In the genomic region with DNA sequence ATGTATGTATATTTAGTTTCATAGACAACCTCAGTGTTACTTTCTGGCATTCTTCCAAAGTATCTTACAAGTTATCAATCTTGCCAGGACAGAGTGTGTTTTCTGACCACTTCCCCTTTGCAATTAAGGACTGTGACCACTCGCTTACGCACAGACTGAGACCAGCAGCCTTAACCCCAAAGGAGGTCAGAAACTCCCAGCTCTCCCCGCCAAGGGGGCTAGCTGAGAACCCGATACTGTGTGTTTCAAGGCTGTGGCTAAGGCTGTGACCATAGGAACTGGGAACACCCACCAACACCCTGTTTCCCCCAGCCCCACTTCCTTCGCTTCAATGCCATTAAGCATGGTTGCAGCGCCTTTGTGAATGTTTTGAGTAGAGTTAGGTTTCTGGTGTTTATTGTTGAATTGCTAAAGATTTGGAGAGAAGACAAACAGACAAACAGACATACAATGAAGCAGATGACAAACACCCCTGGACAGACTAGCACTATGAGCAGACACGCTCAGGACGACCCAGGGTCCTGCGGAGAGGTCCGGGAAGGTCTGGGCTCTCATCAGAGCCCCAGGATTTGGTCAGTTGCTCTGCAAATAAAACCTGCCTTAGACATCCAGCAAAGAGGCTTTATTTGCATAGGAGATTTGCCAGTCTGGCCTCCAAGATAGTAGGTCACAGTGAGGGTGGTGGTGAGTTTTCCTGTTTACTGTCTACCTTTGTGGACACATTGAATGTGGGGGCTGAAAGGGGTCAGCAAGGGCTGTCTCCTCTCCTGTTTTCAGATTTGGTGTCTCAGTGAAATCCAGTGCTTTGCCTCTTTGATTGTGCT, we compare ENCODE assay signal across 10 cellular contexts. TPM values are rescaled to one million over a fixed set of nuclear protein-coding genes. Genes with fewer than 3 reads are reported as not detected.
DNase-seq lines count a peak whose midpoint lies in the region; ATAC-seq, FAIRE-seq and TF ChIP-seq lines count a peak whose summit lies in the region.
"Had no signal": no experiment of that assay in that cellular context is flagged by ENCODE, and none has a peak within 500 bp of the region (broad histone marks: within the 10 kb centered on the region; RNA-seq: fewer than 3 reads in every experiment).

No MANE protein-coding gene starts in this region.

- no peak overlapping the region for H2BK5ac ChIP-seq in H1 (ENCODE audit: low read depth, low read length)

- H3K14ac ChIP-seq in H1 (ENCODE audit: insufficient read length), result no peak overlapping the region

- H3K4me3 Mint-ChIP-seq in activated CD4-positive, alpha-beta T cell treated with anti-CD3 and anti-CD28 coated beads for 36 hours, result no peak overlapping the region
- H3K4me3 Mint-ChIP-seq in MCF 10A (ENCODE audit: unreplicated experiment), result no peak overlapping the region

- H3K56ac ChIP-seq in H1 (replicated peaks; ENCODE audit: insufficient read length, low read depth, low read length), result no peak overlapping the region

- TF ChIP-seq RAD21 in H1 (IDR thresholded peaks at IDR 0.05 in 1 of 2, conservative IDR thresholded peaks at IDR 0.05 in 1 of 2; ENCODE audit: low read depth in 2 of 2, low read length in 2 of 2), result no peak

- H2AK5ac ChIP-seq in H1 (ENCODE audit: low read depth, low read length), result no peak overlapping the region

- H4K5ac ChIP-seq in H1 (ENCODE audit: insufficient read length, low read depth, low read length), result peak overlapping the region; percentile 10

- POLR2A ChIA-PET in H1 (lab: Charles Lee; ENCODE audit: partially characterized antibody) (no interaction called here), MCF 10A (lab: Yijun Ruan, JAX) (no interaction called here)
- POLR2A ChIA-PET in activated CD4-positive, alpha-beta T cell treated with anti-CD3 and anti-CD28 coated beads for 36 hours (lab: Charles Lee), result no interaction called here

- CTCF ChIA-PET in H1 (lab: Charles Lee; ENCODE audit: partially characterized antibody) (no interaction called here), MCF 10A (lab: Yijun Ruan, JAX) (no interaction called here)
- CTCF ChIA-PET in activated CD4-positive, alpha-beta T cell treated with anti-CD3 and anti-CD28 coated beads for 36 hours (lab: Charles Lee), result interaction anchor here (0.6 kb wide), 1 partner anchor 299 kb away, joined by 3 read pairs; no protein-coding TSS in a partner anchor

- no peak for TF ChIP-seq CTCF in H1 (IDR thresholded peaks at IDR 0.05; ENCODE audit: control extremely low read depth in 1 of 3, insufficient read depth in 1 of 3, low read depth in 1 of 3, low read length in 3 of 3)
- TF ChIP-seq CTCF in uterus (IDR thresholded peaks at IDR 0.05), result no peak
- TF ChIP-seq CTCF in MCF 10A (IDR thresholded peaks at IDR 0.05; ENCODE audit: unreplicated experiment), result no peak

- H2BK20ac ChIP-seq in H1 (ENCODE audit: low read length), result peak overlapping the region; percentile 49; the same call in 1 of the 2 replicates

- H2BK12ac ChIP-seq in H1 (ENCODE audit: low read depth, low read length), result no peak overlapping the region

- ATAC-seq in GM21515 (IDR thresholded peaks at IDR 0.05; ENCODE audit: unreplicated experiment), result peak; percentile 88
- no peak for ATAC-seq in activated CD4-positive, alpha-beta T cell treated with anti-CD3 and anti-CD28 coated beads for 36 hours

- H3K4ac ChIP-seq in H1 (replicated peaks; ENCODE audit: insufficient read length, low read depth, low read length), result no peak overlapping the region

- H3K9me3 Mint-ChIP-seq in activated CD4-positive, alpha-beta T cell treated with anti-CD3 and anti-CD28 coated beads for 36 hours (ENCODE audit: low read depth), result no peaks in the 10 kb centered on the region
- H3K9me3 Mint-ChIP-seq in MCF 10A (ENCODE audit: unreplicated experiment), result no peaks in the 10 kb centered on the region

- H3K79me2 ChIP-seq in H1 (ENCODE audit: control insufficient read depth in 1 of 2, insufficient read depth in 2 of 2, low read length in 2 of 2), result no peaks in the 10 kb centered on the region

- H3K18ac ChIP-seq in H1 (ENCODE audit: extremely low read depth, low read length), result no peak overlapping the region

- DNase-seq in HT1080 (ENCODE audit: low read depth) (peak; percentile 17), H1 (ENCODE audit: low read depth in 1 of 2, low spot score in 2 of 2) (no peak), uterus (no peak), MCF 10A (ENCODE audit: unreplicated experiment) (no peak)
- no peak for DNase-seq in activated CD4-positive, alpha-beta T cell treated with anti-CD3 and anti-CD28 coated beads for 36 hours
- DNase-seq in activated CD4-positive, alpha-beta T cell treated with anti-CD3 and anti-CD28 coated beads, Interleukin-2, amount 50 U/mL, for 48 hours, result no peak

- H4K91ac ChIP-seq in H1 (replicated peaks; ENCODE audit: insufficient read length, low read length), result no peak overlapping the region

- H3K36me3 ChIP-seq in H1 (ENCODE audit: control insufficient read depth in 2 of 4, insufficient read depth in 4 of 4, low read length in 3 of 4) (no peaks in the 10 kb centered on the region), uterus (no peaks in the 10 kb centered on the region)
- H3K36me3 ChIP-seq: tibial artery had no signal

- H3K27ac Mint-ChIP-seq in activated CD4-positive, alpha-beta T cell treated with anti-CD3 and anti-CD28 coated beads for 36 hours, result no peak overlapping the region
- no peak overlapping the region for H3K27ac Mint-ChIP-seq in MCF 10A (ENCODE audit: low read depth, unreplicated experiment)

- peak overlapping the region; percentile 70 for H2AFZ ChIP-seq in H1 (ENCODE audit: low read length)

- H3K4me3 ChIP-seq in GM08714 (ENCODE audit: low read length) (peak overlapping the region; percentile 44; the same call in 1 of the 2 replicates), H1 (ENCODE audit: extremely low read depth in 1 of 4, insufficient read depth in 2 of 4, low read depth in 3 of 4, low read length in 4 of 4) (no peak overlapping the region), uterus (no peak overlapping the region)
- H3K4me3 ChIP-seq: tibial artery had no signal

- FAIRE-seq in H1 (lab: Jason Lieb, UNC), result no peak

- H3K79me1 ChIP-seq in H1 (ENCODE audit: low read depth, low read length), result no peaks in the 10 kb centered on the region

- H3K9ac ChIP-seq in H1 (replicated peaks in 1 of 4; ENCODE audit: extremely low read depth in 1 of 4, low read depth in 3 of 4, low read length in 3 of 4), result no peak overlapping the region

- no peak for TF ChIP-seq EP300 in H1 (IDR thresholded peaks at IDR 0.05; ENCODE audit: borderline replicate concordance in 1 of 2, low read depth in 2 of 2, low read length in 2 of 2)

- no peak for TF ChIP-seq POLR2A in H1 (IDR thresholded peaks at IDR 0.05; ENCODE audit: control extremely low read depth in 1 of 2, low read depth in 2 of 2, low read length in 2 of 2)
- TF ChIP-seq POLR2A in uterus (IDR thresholded peaks at IDR 0.05), result no peak

- H4K8ac ChIP-seq in H1 (ENCODE audit: extremely low read depth, insufficient read depth, low read length), result no peak overlapping the region

- H4K20me1 ChIP-seq in H1 (replicated peaks in 1 of 2; ENCODE audit: control insufficient read depth in 1 of 2, insufficient read depth in 2 of 2, low read length in 2 of 2), result no peaks in the 10 kb centered on the region

- intact Hi-C loops in activated CD4-positive, alpha-beta T cell treated with anti-CD3 and anti-CD28 coated beads for 36 hours (cut with DNase I, micrococcal nuclease), result loop anchor here in 1 of 2 experiments (5.0 kb wide), 1 partner anchor 52 kb away; no protein-coding TSS in a partner anchor
- intact Hi-C loops in uterus (cut with DNase I; ENCODE audit: low total_unique reads), result no loop called here
- intact Hi-C loops in MCF 10A (cut with micrococcal nuclease), result no loop called here

- no peak overlapping the region for H3K4me2 ChIP-seq in H1 (ENCODE audit: insufficient read depth in 1 of 2, low read depth in 2 of 2, low read length in 2 of 2)

- H3K4me1 ChIP-seq in H1 (replicated peaks in 1 of 4; ENCODE audit: control insufficient read depth in 3 of 4, insufficient read depth in 4 of 4, low read length in 3 of 4), result 0 out of 7 replicates have a peak, but pooled peaks cover 0 to 2% (median 0%) of the 10 kb centered on the region in 4 experiments
- H3K4me1 ChIP-seq in uterus, result no peaks in the 10 kb centered on the region
- H3K4me1 ChIP-seq: tibial artery had no signal

- H3K27ac ChIP-seq in H1 (ENCODE audit: low read depth, low read length), result no peak overlapping the region
- no peak overlapping the region for H3K27ac ChIP-seq in uterus
- H3K27ac ChIP-seq: tibial artery had no signal

- H3K23ac ChIP-seq in H1 (ENCODE audit: insufficient read length), result no peak overlapping the region

- 91% methylated on average over 10 of the region's 10 CpGs; no CpG with 5 or more reads in 1 of the 2 experiments for WGBS in H1 (ENCODE audit: extremely low coverage in 1 of 2, insufficient coverage in 1 of 2, insufficient read length in 1 of 2, insufficient replicate concordance in 2 of 2, low coverage in 1 of 2, low lambda C conversion rate in 2 of 2, missing lambda C conversion rate in 1 of 2), 2 experiments

- no peaks in the 10 kb centered on the region; the same call in 1 of the 2 replicates for H3K23me2 ChIP-seq in H1 (ENCODE audit: low read depth, low read length)

- H3K4me1 Mint-ChIP-seq in activated CD4-positive, alpha-beta T cell treated with anti-CD3 and anti-CD28 coated beads for 36 hours, result peaks cover 20% of the 10 kb centered on the region
- peaks cover 15% of the 10 kb centered on the region for H3K4me1 Mint-ChIP-seq in MCF 10A (ENCODE audit: insufficient read depth, unreplicated experiment)

- H3K27me3 Mint-ChIP-seq in activated CD4-positive, alpha-beta T cell treated with anti-CD3 and anti-CD28 coated beads for 36 hours, result peaks cover 2% of the 10 kb centered on the region
- H3K27me3 Mint-ChIP-seq in MCF 10A (ENCODE audit: insufficient read depth, unreplicated experiment), result no peaks in the 10 kb centered on the region

- no peak overlapping the region for H2BK120ac ChIP-seq in H1 (replicated peaks; ENCODE audit: low read depth, low read length)

- H3K27me3 ChIP-seq in H1 (replicated peaks in 1 of 4; ENCODE audit: control insufficient read depth in 3 of 4, extremely low read depth in 1 of 4, insufficient read depth in 3 of 4, low read length in 3 of 4) (no peaks in the 10 kb centered on the region; a peak in 1 of 7 replicates), uterus (no peaks in the 10 kb centered on the region)
- H3K27me3 ChIP-seq: tibial artery had no signal

- no peak overlapping the region for H2BK15ac ChIP-seq in H1 (ENCODE audit: low read length)

- no peaks in the 10 kb centered on the region for H3K9me3 ChIP-seq in H1 (ENCODE audit: insufficient read depth in 2 of 2, low read depth in 1 of 2, low read length in 1 of 2)
- no peaks in the 10 kb centered on the region for H3K9me3 ChIP-seq in uterus
- H3K9me3 ChIP-seq: tibial artery had no signal

- H3K36me3 Mint-ChIP-seq in activated CD4-positive, alpha-beta T cell treated with anti-CD3 and anti-CD28 coated beads for 36 hours (ENCODE audit: low read depth), result no peaks in the 10 kb centered on the region
- H3K36me3 Mint-ChIP-seq in MCF 10A (ENCODE audit: insufficient read depth, unreplicated experiment), result no peaks in the 10 kb centered on the region

- BruUV-seq in MCF 10A (replicated peaks; lab: Mats Ljungman, UMichigan), result no TSS peak

RNA-seq across cellular contexts. Expression of a gene that starts 25.0 kb away (rescaled TPM):
- total RNA-seq in HT1080 (2014; rRNA removed; shearing (Covaris generic)), result 0.14 TPM in 1 of 2 replicates, not detected in the other
- polyA plus RNA-seq in HT1080 (2015; cell fraction: cytosol; rRNA removed), result 0.06 TPM in 1 of 2 replicates, not detected in the other
- not detected in 2 replicates for polyA plus RNA-seq in HT1080 (2015; cell fraction: nucleus; rRNA removed)
- total RNA-seq in H1 (2021; fragmentation: NEBNext Ultra II Directional; extraction: Animal tissue kit (Norgen Biotek cat#: 25700)), result 11.7 and 12.0 TPM in 2 replicates
- polyA plus RNA-seq in H1 (2011; rRNA removed), result 5.2 and 9.3 TPM in 2 replicates
- 6.4 TPM for polyA plus RNA-seq in H1 (2011; cell fraction: cytosol; rRNA removed)
- polyA plus RNA-seq in H1 (2011; cell fraction: nucleus; rRNA removed), result 3.9 TPM
- 9.9 to 16.0 TPM (median 10.4 TPM) in 4 replicates for polyA plus RNA-seq in H1 (2012, experiment 1 of 2)
- polyA plus RNA-seq in H1 (2012, experiment 2 of 2), result 2.6 TPM
- polyA plus RNA-seq in H1 (2013, experiment 1 of 2), result 7.4 TPM
- polyA plus RNA-seq in H1 (2013, experiment 2 of 2), result 8.1 TPM
- polyA minus RNA-seq in H1 (2011; rRNA and poly(A)+ RNA removed), result 13.2 and 24.0 TPM in 2 replicates
- 6.2 TPM for polyA minus RNA-seq in H1 (2011; cell fraction: cytosol; rRNA and poly(A)+ RNA removed)
- polyA minus RNA-seq in H1 (2011; cell fraction: nucleus; rRNA and poly(A)+ RNA removed), result 8.0 TPM
- 1 to 10 TPM; 2.5 to 2.6 TPM for total RNA-seq in activated CD4-positive, alpha-beta T cell treated with anti-CD3 and anti-CD28 coated beads for 36 hours
- total RNA-seq in uterus (under 1 TPM in 1 of 4 donors, not detected in 3; 0.14 TPM), MCF 10A (2022) (not detected in 2 replicates)
- total RNA-seq: lung microvascular endothelial cell had no signal
